Comparison of ENCODE assay signal across 10 cellular contexts in genomic region chr17:42845918-42846593, GRCh38. TPM values are rescaled to one million over a fixed set of nuclear protein-coding genes. Genes with fewer than 3 reads are reported as not detected.
DNase-seq lines count a peak whose midpoint lies in the region; ATAC-seq and TF ChIP-seq lines count a peak whose summit lies in the region.
"Had no signal": no experiment of that assay in that cellular context is flagged by ENCODE, and none has a peak within 500 bp of the region (broad histone marks: within the 10 kb centered on the region; RNA-seq: fewer than 3 reads in every experiment).

No MANE protein-coding gene starts in this region.

- H3K4me1 ChIP-seq in Panc1 (ENCODE audit: control insufficient read depth, insufficient read depth, low read length) (no peaks in the 10 kb centered on the region), GM23338 (ENCODE audit: insufficient read depth) (no peaks in the 10 kb centered on the region)

- no peak overlapping the region for H3K4me2 ChIP-seq in GM23338

- no peak for TF ChIP-seq CTCF in Panc1 (IDR thresholded peaks at IDR 0.05)
- TF ChIP-seq CTCF in GM23338 (conservative IDR thresholded peaks at IDR 0.05; ENCODE audit: low read depth in 2 of 2): no peak
- TF ChIP-seq CTCF in GM13976 (IDR thresholded peaks at IDR 0.05; ENCODE audit: borderline replicate concordance, control extremely low read depth, extremely low read depth, insufficient read depth, missing control alignments): no peak

- H3K27ac ChIP-seq in Panc1 (ENCODE audit: low read length): no peak overlapping the region
- H3K27ac ChIP-seq in GM23338 (ENCODE audit: low read depth): no peak overlapping the region; the same call in 1 of the 2 replicates

- H3K9me3 Mint-ChIP-seq in dendritic cell treated with granulocyte-macrophage colony-stimulating factor and Interleukin-4, amounts not matched to agents 40 ng/mL and 50 ng/mL, for 4 days: no peaks in the 10 kb centered on the region
- no peaks in the 10 kb centered on the region; the same call in 2 of the 3 replicates for H3K9me3 Mint-ChIP-seq in GM23338

- DNase-seq in NOMO-1 treated with DMSO at 0.1 percent for 48 hours (lab: John Stamatoyannopoulos, UW; ENCODE audit: unreplicated experiment) (peak; percentile 30), NOMO-1 treated with dmso at 0.1 percent for 144 hours (lab: John Stamatoyannopoulos, UW; ENCODE audit: unreplicated experiment) (no peak), Panc1 (ENCODE audit: low read depth, low spot score) (no peak), GM23338 (ENCODE audit: low spot score) (no peak), GM13976 (ENCODE audit: low spot score) (no peak), NCI-H2081 treated with DMSO at 0.1 percent for 48 hours (lab: John Stamatoyannopoulos, UW) (no peak)
- DNase-seq in stimulated activated CD4-positive, alpha-beta T cell treated with anti-CD3 and anti-CD28 coated beads, Interleukin-2, amount 100 ng/mL, for 48 hours: peak; percentile 29 to 42
- DNase-seq: NCI-H1417 had no signal

- no peaks in the 10 kb centered on the region for H3K79me2 ChIP-seq in GM23338 (replicated peaks; ENCODE audit: insufficient read depth)

- intact Hi-C loops in Panc1 (cut with micrococcal nuclease; ENCODE audit: unreplicated experiment): loop anchor here (5.0 kb wide), 1 partner anchor 91 kb away; no protein-coding TSS in a partner anchor
- intact Hi-C loops in dendritic cell treated with granulocyte-macrophage colony-stimulating factor and Interleukin-4, amounts not matched to agents 40 ng/mL and 50 ng/mL, for 4 days (cut with micrococcal nuclease): loop anchor here (10.0 kb wide), 1 partner anchor 149 kb away; the partner anchor contains the start of gene RPL27

- CTCF ChIA-PET in Panc1 (lab: Charles Lee): interaction anchor here (0.5 to 1.0 kb wide), 2 partner anchors 83 to 231 kb away, joined by 3 to 4 read pairs; no protein-coding TSS in a partner anchor

- BruUV-seq in Panc1 (replicated peaks; lab: Mats Ljungman, UMichigan): no TSS peak

- H4K20me1 ChIP-seq in GM23338 (replicated peaks; ENCODE audit: insufficient read depth): peaks cover 11% of the 10 kb centered on the region; the same call in 1 of the 2 replicates

- H3K36me3 Mint-ChIP-seq in dendritic cell treated with granulocyte-macrophage colony-stimulating factor and Interleukin-4, amounts not matched to agents 40 ng/mL and 50 ng/mL, for 4 days (ENCODE audit: low read depth): peaks cover 51% of the 10 kb centered on the region
- peaks cover 53% of the 10 kb centered on the region for H3K36me3 Mint-ChIP-seq in GM23338 (ENCODE audit: low read depth)

- H3K36me3 ChIP-seq in Panc1 (ENCODE audit: control insufficient read depth, insufficient read depth, low read length): peaks cover 4% of the 10 kb centered on the region; the same call in 1 of the 2 replicates
- peaks cover 27% of the 10 kb centered on the region for H3K36me3 ChIP-seq in GM23338 (ENCODE audit: insufficient read depth)

- peaks cover 4% of the 10 kb centered on the region for H3K27me3 Mint-ChIP-seq in dendritic cell treated with granulocyte-macrophage colony-stimulating factor and Interleukin-4, amounts not matched to agents 40 ng/mL and 50 ng/mL, for 4 days
- peaks cover 4% of the 10 kb centered on the region for H3K27me3 Mint-ChIP-seq in GM23338 (ENCODE audit: insufficient read depth, low read depth, poor library complexity)

- H2AFZ ChIP-seq in GM23338: no peak overlapping the region

- H3K9me2 ChIP-seq in GM23338 (ENCODE audit: insufficient read depth): no peaks in the 10 kb centered on the region

- H3K4me3 ChIP-seq in Panc1 (ENCODE audit: low read depth in 2 of 2, low read length in 2 of 2) (no peak overlapping the region), GM23338 (no peak overlapping the region)

- 0 out of 2 replicates have a peak, but pooled peaks cover 18% of the 10 kb centered on the region for H3F3A ChIP-seq in GM23338 (replicated peaks; ENCODE audit: low read depth)

- H3K9me3 ChIP-seq in Panc1 (ENCODE audit: control insufficient read depth, insufficient read depth, low read depth, low read length): no peaks in the 10 kb centered on the region

- POLR2A ChIA-PET in Panc1 (lab: Charles Lee): interaction anchor here (0.7 kb wide), 1 partner anchor 72 kb away, joined by 6 read pairs; no protein-coding TSS in a partner anchor

- H3K27ac Mint-ChIP-seq in dendritic cell treated with granulocyte-macrophage colony-stimulating factor and Interleukin-4, amounts not matched to agents 40 ng/mL and 50 ng/mL, for 4 days: peak overlapping the region; percentile 3
- H3K27ac Mint-ChIP-seq in GM23338: no peak overlapping the region

- in situ Hi-C loops in Panc1 (cut with HindIII; ENCODE audit: low pct_unique_long_range_greater_than_20kb, low sequenced_read_pairs): no loop called here
- in situ Hi-C loops in GM13976 (cut with MboI; ENCODE audit: low sequenced_read_pairs, unreplicated experiment): no loop called here

- H3K4me3 Mint-ChIP-seq in dendritic cell treated with granulocyte-macrophage colony-stimulating factor and Interleukin-4, amounts not matched to agents 40 ng/mL and 50 ng/mL, for 4 days: no peak overlapping the region
- no peak overlapping the region for H3K4me3 Mint-ChIP-seq in GM23338

- peaks cover 25% of the 10 kb centered on the region for H3K4me1 Mint-ChIP-seq in dendritic cell treated with granulocyte-macrophage colony-stimulating factor and Interleukin-4, amounts not matched to agents 40 ng/mL and 50 ng/mL, for 4 days (ENCODE audit: low read depth)
- H3K4me1 Mint-ChIP-seq in GM23338: peaks cover 5% of the 10 kb centered on the region; the same call in 2 of the 3 replicates

- ATAC-seq in Panc1 (0 out of 2 replicates have a peak, but pooled peaks have one; percentile 19), GM23338 (no peak)

- H3K27me3 ChIP-seq in Panc1 (ENCODE audit: control insufficient read depth, insufficient read depth, low read length) (no peaks in the 10 kb centered on the region), GM23338 (ENCODE audit: insufficient read depth) (no peaks in the 10 kb centered on the region)

TF ChIP-seq in GM23338, 12 proteins besides CTCF, POLR2A, EP300 and RAD21 (continues in another document):
- TF ChIP-seq NANOG (IDR thresholded peaks at IDR 0.05; ENCODE audit: borderline replicate concordance): no peak
- TF ChIP-seq POLR2AphosphoS5 (IDR thresholded peaks at IDR 0.05; ENCODE audit: low read depth): no peak

RNA-seq across cellular contexts. Expression of gene AOC2, which starts 1.7 kb away (rescaled TPM):
- total RNA-seq in Panc1 (2021; ENCODE audit: unreplicated experiment): 0.85 TPM
- 0.57 TPM for polyA plus RNA-seq in Panc1 (2012; ENCODE audit: insufficient read length)
- 5.7 and 5.8 TPM in 2 replicates for total RNA-seq in GM23338 (2014; rRNA removed; shearing (Covaris generic))
- polyA plus RNA-seq in GM23338 (2016; fragmentation: Nextera tagmentation; extraction: Ambion mirVana): 2.0 and 2.1 TPM in 2 replicates

RNA-seq across cellular contexts. Expression of gene AOC3, which starts 4.9 kb away (rescaled TPM):
- 0.21 TPM for total RNA-seq in Panc1 (2021; ENCODE audit: unreplicated experiment)
- polyA plus RNA-seq in Panc1 (2012; ENCODE audit: insufficient read length): 0.16 TPM
- total RNA-seq in GM23338 (2014; rRNA removed; shearing (Covaris generic)): 1.4 and 1.6 TPM in 2 replicates
- polyA plus RNA-seq in GM23338 (2016; fragmentation: Nextera tagmentation; extraction: Ambion mirVana): 1.7 and 2.6 TPM in 2 replicates

RNA-seq across cellular contexts. Expression of gene PSME3, which starts 12.9 kb away (rescaled TPM):
- total RNA-seq in Panc1 (2021; ENCODE audit: unreplicated experiment): 110 TPM
- 135 TPM for polyA plus RNA-seq in Panc1 (2012; ENCODE audit: insufficient read length)
- 178 and 201 TPM in 2 replicates for total RNA-seq in GM23338 (2014; rRNA removed; shearing (Covaris generic))
- 85.2 and 93.5 TPM in 2 replicates for polyA plus RNA-seq in GM23338 (2016; fragmentation: Nextera tagmentation; extraction: Ambion mirVana)

RNA-seq across cellular contexts. Expression of gene BECN1, which starts 22.0 kb away (rescaled TPM):
- 61.8 TPM for total RNA-seq in Panc1 (2021; ENCODE audit: unreplicated experiment)
- 76.7 TPM for polyA plus RNA-seq in Panc1 (2012; ENCODE audit: insufficient read length)
- total RNA-seq in GM23338 (2014; rRNA removed; shearing (Covaris generic)): 54.8 and 57.2 TPM in 2 replicates
- 35.5 and 41.8 TPM in 2 replicates for polyA plus RNA-seq in GM23338 (2016; fragmentation: Nextera tagmentation; extraction: Ambion mirVana)

RNA-seq across cellular contexts. Expression of gene CNTD1, which starts 47.4 kb away (rescaled TPM):
- total RNA-seq in Panc1 (2021; ENCODE audit: unreplicated experiment): 0.13 TPM
- 0.34 TPM for polyA plus RNA-seq in Panc1 (2012; ENCODE audit: insufficient read length)
- total RNA-seq in GM23338 (2014; rRNA removed; shearing (Covaris generic)): not detected in 2 replicates
- polyA plus RNA-seq in GM23338 (2016; fragmentation: Nextera tagmentation; extraction: Ambion mirVana): 0.80 and 1.1 TPM in 2 replicates
- total RNA-seq: mononuclear cell had no signal

Comparison
In these comparisons a context has a peak if more than half of its experiments do, and no peak if none do; other contexts are left out.
1. DNase-seq: peak in NOMO-1 treated with DMSO at 0.1 percent for 48 hours (single experiment) and stimulated activated CD4-positive, alpha-beta T cell treated with anti-CD3 and anti-CD28 coated beads, Interleukin-2, amount 100 ng/mL, for 48 hours (2 of 2); none in NOMO-1 treated with dmso at 0.1 percent for 144 hours (single experiment), Panc1 (single experiment), GM23338 (single experiment), GM13976 (single experiment) and NCI-H2081 treated with DMSO at 0.1 percent for 48 hours (single experiment).